In the genomic region with DNA sequence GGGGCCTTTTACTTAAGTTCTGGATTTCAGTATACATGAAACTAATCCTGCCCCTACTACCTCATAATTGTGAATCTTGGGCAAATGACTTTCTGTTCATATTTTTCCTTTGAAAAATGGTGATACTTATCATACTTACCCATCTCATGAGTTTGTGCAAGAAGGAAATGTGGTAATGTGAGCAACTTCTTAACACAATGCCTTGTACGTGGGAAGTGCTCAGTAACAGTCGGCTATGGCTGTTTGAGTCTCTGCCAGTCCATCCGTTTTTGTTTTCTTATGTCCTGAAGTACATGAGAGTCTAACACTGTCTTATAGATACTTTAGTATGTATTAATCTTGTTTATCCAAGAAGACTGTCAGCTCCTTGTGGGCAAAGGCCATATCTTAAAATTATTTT, we compare ENCODE assay signal across 18 cellular contexts.
DNase-seq lines count a peak whose midpoint lies in the region; ATAC-seq and TF ChIP-seq lines count a peak whose summit lies in the region.
"Had no signal": no experiment of that assay in that cellular context is flagged by ENCODE, and none has a peak within 500 bp of the region (broad histone marks: within the 10 kb centered on the region; RNA-seq: fewer than 3 reads in every experiment).

No MANE protein-coding gene starts in this region.

- ATAC-seq in HG03196 (IDR thresholded peaks at IDR 0.05; ENCODE audit: unreplicated experiment) = no peak
- ATAC-seq: HepG2, Right ventricle myocardium inferior, SK-N-SH treated with all-trans-retinoic acid at 6 μM for 48 hours had no signal

- TF ChIP-seq CTCF in NB4 (IDR thresholded peaks at IDR 0.05; ENCODE audit: low read depth, low read length) (no peak), fibroblast of the aortic adventitia (IDR thresholded peaks at IDR 0.05; ENCODE audit: insufficient read depth, low read length) (no peak)

- no peak overlapping the region for H3K4me3 ChIP-seq in NB4 (ENCODE audit: low read depth, low read length)
- H3K4me3 ChIP-seq in fibroblast of the aortic adventitia (ENCODE audit: low read depth, low read length) = no peak overlapping the region
- H3K4me3 ChIP-seq: Peyer's patch had no signal

- DNase-seq in GF-D8 (lab: John Stamatoyannopoulos, UW) (peak; percentile 77), NB4 (ENCODE audit: low read depth) (peak; percentile 60), SKM-1 treated with dmso at 0.1 percent for 144 hours (lab: John Stamatoyannopoulos, UW; ENCODE audit: unreplicated experiment) (peak; percentile 57), fibroblast of the aortic adventitia (ENCODE audit: low read depth) (peak; percentile 16), OCI-M1 (lab: John Stamatoyannopoulos, UW) (no peak), CD1c-positive myeloid dendritic cell (ENCODE audit: extremely low spot score) (no peak), HPDE6-E6E7 (ENCODE audit: extremely low spot score) (no peak)
- DNase-seq: C1 segment of cervical spinal cord; GDM1; NCI-H1417; NCI-H1930; NCI-H526 treated with DMSO at 0.1 percent for 48 hours; NK-92 treated with Interleukin-12 subunit alpha and Interleukin-12 subunit beta, amount 100 ng/mL, for 24 hours; Peyer's patch had no signal

- TF ChIP-seq POLR2A in NB4 (IDR thresholded peaks at IDR 0.05; ENCODE audit: extremely low read depth, insufficient read length) = no peak

Comparison
In these comparisons a context has a peak if more than half of its experiments do, and no peak if none do; other contexts are left out.
1. DNase-seq: peak in GF-D8 (single experiment), NB4 (single experiment), SKM-1 treated with dmso at 0.1 percent for 144 hours (single experiment) and fibroblast of the aortic adventitia (single experiment); none in OCI-M1 (single experiment), CD1c-positive myeloid dendritic cell (single experiment) and HPDE6-E6E7 (single experiment).